In the genomic region with DNA sequence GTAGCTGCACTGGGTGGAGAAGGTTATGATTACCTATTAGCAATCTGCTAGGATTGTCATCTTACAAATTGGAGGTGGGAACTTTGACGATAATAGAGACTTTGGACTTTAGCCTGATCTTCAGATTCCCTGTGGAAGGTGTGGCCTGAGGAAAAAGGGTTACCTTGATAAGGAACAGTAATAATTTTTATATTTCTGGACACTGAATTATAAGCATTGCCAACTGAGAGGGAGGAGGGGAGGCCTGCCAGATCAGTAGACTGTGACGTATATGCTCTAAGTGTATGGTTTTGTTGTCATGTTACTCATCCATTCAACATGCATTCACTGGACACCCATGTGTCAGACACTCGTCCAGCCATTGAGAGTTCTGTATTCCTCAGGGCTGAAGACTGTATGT, we compare ENCODE assay signal across 7 cellular contexts.
"Had no signal": no experiment of that assay in that cellular context is flagged by ENCODE, and none has a peak within 500 bp of the region (broad histone marks: within the 10 kb centered on the region; RNA-seq: fewer than 3 reads in every experiment).

No MANE protein-coding gene starts in this region.

- H3K36me3 ChIP-seq: suprapubic skin, upper lobe of right lung had no signal

- DNase-seq: activated naive CD4-positive, alpha-beta T cell treated with anti-CD3 and anti-CD28 coated beads, Interleukin-2, amount 10 ng/mL, durations not matched to agents 7 days and 5 days; cerebellar nuclear complex; stimulated activated CD4-positive, alpha-beta T cell treated with anti-CD3 and anti-CD28 coated beads, Interleukin-12 subunit alpha, Interleukin-12 subunit beta, amount 100 ng/mL, for 4 hours; stimulated activated naive CD4-positive, alpha-beta T cell treated with Interleukin-2 at 50 U/mL for 16 hours; upper lobe of right lung had no signal

- H3K4me3 ChIP-seq: lung, suprapubic skin, upper lobe of right lung had no signal

- H3K4me1 ChIP-seq: suprapubic skin, upper lobe of right lung had no signal

- H3K27me3 ChIP-seq: suprapubic skin, upper lobe of right lung had no signal

- H3K27ac ChIP-seq: suprapubic skin, upper lobe of right lung had no signal

- H3K9me3 ChIP-seq: suprapubic skin, upper lobe of right lung had no signal
